Comparison of ENCODE assay signal across 9 cellular contexts in genomic region chr7:44798649-44799275, GRCh38. TPM values are rescaled to one million over a fixed set of nuclear protein-coding genes. Genes with fewer than 3 reads are reported as not detected.
DNase-seq lines count a peak whose midpoint lies in the region; ATAC-seq lines count a peak whose summit lies in the region.
"Had no signal": no experiment of that assay in that cellular context is flagged by ENCODE, and none has a peak within 500 bp of the region (broad histone marks: within the 10 kb centered on the region; RNA-seq: fewer than 3 reads in every experiment).

No MANE protein-coding gene starts in this region.

- no peak for ATAC-seq in activated CD4-positive, alpha-beta T cell treated with anti-CD3 and anti-CD28 coated beads for 36 hours
- no peak for ATAC-seq in right cardiac atrium
- no peak for ATAC-seq in stimulated activated naive CD8-positive, alpha-beta T cell treated with anti-CD3 and anti-CD28 coated beads, Interleukin-15, amount 100 ng/mL, for 72 hours
- ATAC-seq in GM18517 (IDR thresholded peaks at IDR 0.05; ENCODE audit: unreplicated experiment), result no peak

- peak overlapping the region; percentile 100 for H3K4me3 Mint-ChIP-seq in activated CD4-positive, alpha-beta T cell treated with anti-CD3 and anti-CD28 coated beads for 36 hours
- H3K4me3 Mint-ChIP-seq in activated CD4-positive, alpha-beta memory T cell treated with anti-CD3 and anti-CD28 coated beads, Interleukin-2, amount 10 ng/mL, durations not matched to agents 7 days and 5 days, result peak overlapping the region; percentile 81
- peak overlapping the region; percentile 91 to 97 for H3K4me3 Mint-ChIP-seq in stimulated activated naive CD8-positive, alpha-beta T cell treated with anti-CD3 and anti-CD28 coated beads, Interleukin-15, amount 100 ng/mL, for 72 hours

- 18% methylated on average over 2 of the region's 2 CpGs for WGBS in right cardiac atrium

- H3K4me3 ChIP-seq in right cardiac atrium (ENCODE audit: low read length), result peak overlapping the region; percentile 19

- H3K9me3 ChIP-seq in right cardiac atrium (ENCODE audit: control insufficient read depth, low read length), result no peaks in the 10 kb centered on the region

- H3K27ac ChIP-seq in right cardiac atrium (ENCODE audit: low read length), result no peak overlapping the region

- POLR2A ChIA-PET in activated CD4-positive, alpha-beta T cell treated with anti-CD3 and anti-CD28 coated beads for 36 hours (lab: Charles Lee), result interaction anchor here (0.6 to 3.1 kb wide), 25 partner anchors 11 to 333 kb away, joined by 3 to 19 read pairs (median 4); partner anchors contain the start of genes DDX56, H2AZ2, OGDH and PURB
- POLR2A ChIA-PET in activated CD4-positive, alpha-beta memory T cell treated with anti-CD3 and anti-CD28 coated beads, Interleukin-2, amount 10 ng/mL, durations not matched to agents 7 days and 5 days (lab: Charles Lee), result interaction anchor here (0.6 to 3.5 kb wide), 28 partner anchors 9 to 312 kb away, joined by 3 to 122 read pairs (median 4); partner anchors contain the start of genes DDX56, H2AZ2, NUDCD3 and OGDH

- DNase-seq in activated CD4-positive, alpha-beta T cell treated with anti-CD3 and anti-CD28 coated beads for 36 hours, result no peak
- DNase-seq in activated CD4-positive, alpha-beta T cell treated with anti-CD3 and anti-CD28 coated beads, Interleukin-2, amount 50 U/mL, for 4 hours, result no peak
- no peak for DNase-seq in activated CD4-positive, alpha-beta memory T cell treated with anti-CD3 and anti-CD28 coated beads, Interleukin-2, amount 10 ng/mL, durations not matched to agents 7 days and 5 days
- no peak for DNase-seq in right cardiac atrium
- no peak for DNase-seq in stimulated activated naive CD8-positive, alpha-beta T cell treated with anti-CD3 and anti-CD28 coated beads, Interleukin-15, amount 100 ng/mL, for 72 hours
- DNase-seq in stimulated activated naive CD4-positive, alpha-beta T cell (lab: John Stamatoyannopoulos, UW), result no peak
- no peak for DNase-seq in NCI-H1436 (lab: John Stamatoyannopoulos, UW)
- DNase-seq: occipital lobe had no signal

- intact Hi-C loops in activated CD4-positive, alpha-beta T cell treated with anti-CD3 and anti-CD28 coated beads for 36 hours (cut with DNase I, micrococcal nuclease), result loop anchor here (5.0 kb wide), 3 partner anchors 124 to 339 kb away; no protein-coding TSS in a partner anchor
- intact Hi-C loops in right cardiac atrium (cut with DNase I), result loop anchor here in 1 of 4 donors (5.0 kb wide), 1 partner anchor 49 kb away; the partner anchor contains the start of gene H2AZ2

- H3K27me3 Mint-ChIP-seq in activated CD4-positive, alpha-beta T cell treated with anti-CD3 and anti-CD28 coated beads for 36 hours, result no peaks in the 10 kb centered on the region
- no peaks in the 10 kb centered on the region for H3K27me3 Mint-ChIP-seq in activated CD4-positive, alpha-beta memory T cell treated with anti-CD3 and anti-CD28 coated beads, Interleukin-2, amount 10 ng/mL, durations not matched to agents 7 days and 5 days
- no peaks in the 10 kb centered on the region for H3K27me3 Mint-ChIP-seq in stimulated activated naive CD8-positive, alpha-beta T cell treated with anti-CD3 and anti-CD28 coated beads, Interleukin-15, amount 100 ng/mL, for 72 hours

- no peaks in the 10 kb centered on the region for H3K4me1 ChIP-seq in right cardiac atrium (ENCODE audit: control insufficient read depth, insufficient read depth, low read length)

- H3K27ac Mint-ChIP-seq in activated CD4-positive, alpha-beta T cell treated with anti-CD3 and anti-CD28 coated beads for 36 hours, result peak overlapping the region; percentile 86
- H3K27ac Mint-ChIP-seq in activated CD4-positive, alpha-beta memory T cell treated with anti-CD3 and anti-CD28 coated beads, Interleukin-2, amount 10 ng/mL, durations not matched to agents 7 days and 5 days, result peak overlapping the region; percentile 93
- peak overlapping the region; percentile 54 to 61 for H3K27ac Mint-ChIP-seq in stimulated activated naive CD8-positive, alpha-beta T cell treated with anti-CD3 and anti-CD28 coated beads, Interleukin-15, amount 100 ng/mL, for 72 hours

- H3K4me1 Mint-ChIP-seq in activated CD4-positive, alpha-beta T cell treated with anti-CD3 and anti-CD28 coated beads for 36 hours, result peaks cover 41% of the 10 kb centered on the region
- peaks cover 45% of the 10 kb centered on the region for H3K4me1 Mint-ChIP-seq in activated CD4-positive, alpha-beta memory T cell treated with anti-CD3 and anti-CD28 coated beads, Interleukin-2, amount 10 ng/mL, durations not matched to agents 7 days and 5 days
- peaks cover 36% of the 10 kb centered on the region for H3K4me1 Mint-ChIP-seq in stimulated activated naive CD8-positive, alpha-beta T cell treated with anti-CD3 and anti-CD28 coated beads, Interleukin-15, amount 100 ng/mL, for 72 hours

- CTCF ChIA-PET in activated CD4-positive, alpha-beta T cell treated with anti-CD3 and anti-CD28 coated beads for 36 hours (lab: Charles Lee), result interaction anchor here (0.6 to 2.0 kb wide), 15 partner anchors 25 to 971 kb away, joined by 3 to 11 read pairs (median 4); partner anchors contain the start of genes DDX56 and H2AZ2
- CTCF ChIA-PET in activated CD4-positive, alpha-beta memory T cell treated with anti-CD3 and anti-CD28 coated beads, Interleukin-2, amount 10 ng/mL, durations not matched to agents 7 days and 5 days (lab: Charles Lee), result interaction anchor here (0.7 to 1.9 kb wide), 11 partner anchors 9 to 217 kb away, joined by 3 to 10 read pairs (median 4); partner anchors contain the start of genes H2AZ2, PURB and TMED4

- peaks cover 60% of the 10 kb centered on the region for H3K36me3 Mint-ChIP-seq in activated CD4-positive, alpha-beta T cell treated with anti-CD3 and anti-CD28 coated beads for 36 hours (ENCODE audit: low read depth)
- H3K36me3 Mint-ChIP-seq in activated CD4-positive, alpha-beta memory T cell treated with anti-CD3 and anti-CD28 coated beads, Interleukin-2, amount 10 ng/mL, durations not matched to agents 7 days and 5 days (ENCODE audit: low read depth), result peaks cover 58% of the 10 kb centered on the region

- no peaks in the 10 kb centered on the region for H3K9me3 Mint-ChIP-seq in activated CD4-positive, alpha-beta T cell treated with anti-CD3 and anti-CD28 coated beads for 36 hours (ENCODE audit: low read depth)
- H3K9me3 Mint-ChIP-seq in activated CD4-positive, alpha-beta memory T cell treated with anti-CD3 and anti-CD28 coated beads, Interleukin-2, amount 10 ng/mL, durations not matched to agents 7 days and 5 days, result no peaks in the 10 kb centered on the region
- no peaks in the 10 kb centered on the region for H3K9me3 Mint-ChIP-seq in stimulated activated naive CD8-positive, alpha-beta T cell treated with anti-CD3 and anti-CD28 coated beads, Interleukin-15, amount 100 ng/mL, for 72 hours

- no peaks in the 10 kb centered on the region for H3K27me3 ChIP-seq in right cardiac atrium (ENCODE audit: control insufficient read depth, insufficient read depth)

RNA-seq across cellular contexts. Expression of gene PPIA, which starts 2.3 kb away (rescaled TPM):
- 1,000 to 10,000 TPM; 2,017 to 2,916 TPM for total RNA-seq in activated CD4-positive, alpha-beta T cell treated with anti-CD3 and anti-CD28 coated beads for 36 hours
- 1,000 to 10,000 TPM; 2,032 to 2,102 TPM for total RNA-seq in activated CD4-positive, alpha-beta memory T cell treated with anti-CD3 and anti-CD28 coated beads, Interleukin-2, amount 10 ng/mL, durations not matched to agents 7 days and 5 days
- total RNA-seq in right cardiac atrium, result 100 to 1,000 TPM; 411 to 510 (median 490) TPM
- polyA plus RNA-seq in right cardiac atrium, result 1,145 TPM

RNA-seq across cellular contexts. Expression of gene H2AZ2, which starts 49.1 kb away (rescaled TPM):
- total RNA-seq in activated CD4-positive, alpha-beta T cell treated with anti-CD3 and anti-CD28 coated beads for 36 hours, result 100 to 1,000 TPM; 148 to 275 TPM
- 100 to 1,000 TPM; 322 to 330 TPM for total RNA-seq in activated CD4-positive, alpha-beta memory T cell treated with anti-CD3 and anti-CD28 coated beads, Interleukin-2, amount 10 ng/mL, durations not matched to agents 7 days and 5 days
- total RNA-seq in right cardiac atrium, result 100 to 1,000 TPM; 195 to 233 (median 224) TPM
- 163 TPM for polyA plus RNA-seq in right cardiac atrium

RNA-seq across cellular contexts. Expression of gene ZMIZ2, which starts 50.1 kb away (rescaled TPM):
- total RNA-seq in activated CD4-positive, alpha-beta T cell treated with anti-CD3 and anti-CD28 coated beads for 36 hours, result 100 to 1,000 TPM in 1 of 2 experiments, 10 to 100 TPM in 1; 82.8 to 106 TPM
- total RNA-seq in activated CD4-positive, alpha-beta memory T cell treated with anti-CD3 and anti-CD28 coated beads, Interleukin-2, amount 10 ng/mL, durations not matched to agents 7 days and 5 days, result 10 to 100 TPM; 85.2 to 91.4 TPM
- total RNA-seq in right cardiac atrium, result 10 to 100 TPM; 47.4 to 61.6 (median 51.2) TPM
- 36.3 TPM for polyA plus RNA-seq in right cardiac atrium
